ENCODE assay signal across 11 cellular contexts in the genomic region with DNA sequence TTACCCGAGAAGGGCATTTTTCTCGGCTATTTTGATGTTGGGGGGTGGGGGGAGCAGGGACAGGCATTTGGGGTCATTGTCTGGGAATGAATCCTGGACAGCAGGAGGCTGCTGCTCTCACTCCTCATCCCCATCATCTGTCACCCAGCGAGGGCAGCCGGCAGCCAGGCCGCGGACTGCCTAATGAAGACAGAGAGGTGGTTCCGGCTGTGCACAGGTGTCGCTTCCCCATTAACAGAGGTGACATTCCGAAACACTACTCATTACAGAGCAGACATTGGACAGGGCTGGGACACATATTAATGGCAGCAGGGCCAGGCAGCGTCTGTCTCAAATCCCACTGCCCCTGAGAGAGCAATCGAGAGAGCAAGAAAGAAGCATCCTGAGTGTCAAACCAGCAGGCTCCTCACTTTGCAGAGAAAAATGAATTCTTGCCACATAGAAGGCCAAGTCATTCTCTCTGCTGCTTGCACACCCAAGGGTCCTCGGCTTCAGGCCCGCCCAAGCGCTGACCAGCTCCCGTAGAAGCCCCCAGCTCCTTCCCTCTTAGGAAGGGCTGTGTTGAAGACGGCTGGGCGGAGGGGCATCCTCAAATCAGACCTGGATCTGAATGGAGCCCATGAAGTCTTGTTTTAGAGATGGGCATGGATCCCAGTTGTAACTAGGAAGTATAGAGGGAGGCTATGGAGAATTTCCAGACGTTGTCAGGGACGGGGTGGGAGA. TPM values are rescaled to one million over a fixed set of nuclear protein-coding genes. Genes with fewer than 3 reads are reported as not detected.
DNase-seq lines count a peak whose midpoint lies in the region; ATAC-seq and TF ChIP-seq lines count a peak whose summit lies in the region.
"Had no signal": no experiment of that assay in that cellular context is flagged by ENCODE, and none has a peak within 500 bp of the region (broad histone marks: within the 10 kb centered on the region; RNA-seq: fewer than 3 reads in every experiment).

No MANE protein-coding gene starts in this region.

- H3K4ac ChIP-seq in neuronal stem cell (ENCODE audit: low read length), result no peak overlapping the region

- no peak for TF ChIP-seq POLR2A in esophagus squamous epithelium (IDR thresholded peaks at IDR 0.05)

- no peaks in the 10 kb centered on the region for H4K20me1 ChIP-seq in PC-3 (ENCODE audit: low read length)

- no peak overlapping the region for H2BK15ac ChIP-seq in neuronal stem cell (ENCODE audit: low read length)

- peak overlapping the region; percentile 7 for H2AK5ac ChIP-seq in neuronal stem cell (ENCODE audit: low read depth, low read length)

- H3K9ac ChIP-seq in SK-N-MC (ENCODE audit: insufficient read length) (no peak overlapping the region), neuronal stem cell (ENCODE audit: low read depth, low read length, poor library complexity) (no peak overlapping the region), PC-3 (ENCODE audit: low read length) (no peak overlapping the region)

- no peak overlapping the region for H3K14ac ChIP-seq in neuronal stem cell (ENCODE audit: low read length)

- no peaks in the 10 kb centered on the region for H3K79me1 ChIP-seq in neuronal stem cell (ENCODE audit: low read depth, low read length)

- peak overlapping the region in 1 of 8 donors; percentile 26 for H3K27ac Mint-ChIP-seq in CD8-positive, alpha-beta memory T cell

- POLR2A ChIA-PET in CD8-positive, alpha-beta memory T cell (lab: Charles Lee), result interaction anchor here (1.3 kb wide), 2 partner anchors 11 to 55 kb away, joined by 3 to 4 read pairs; no protein-coding TSS in a partner anchor
- POLR2A ChIA-PET in PC-3 (lab: Charles Lee; ENCODE audit: unreplicated experiment), result interaction anchor here (0.6 kb wide), 1 partner anchor 25 kb away, joined by 11 read pairs; no protein-coding TSS in a partner anchor

- H3K4me1 ChIP-seq in CD8-positive, alpha-beta memory T cell (ENCODE audit: insufficient read depth, low read length), result peaks cover 5% of the 10 kb centered on the region
- H3K4me1 ChIP-seq in esophagus squamous epithelium (peaks cover 0 to 11% (median 10%) of the 10 kb centered on the region in 3 donors), neuronal stem cell (ENCODE audit: control insufficient read depth in 2 of 2, insufficient read depth in 1 of 2, low read depth in 1 of 2, low read length in 2 of 2) (peaks cover 0 to 24% of the 10 kb centered on the region in 2 donors), PC-3 (ENCODE audit: insufficient read depth, low read length) (no peaks in the 10 kb centered on the region)

- H3K9me3 ChIP-seq in CD8-positive, alpha-beta memory T cell (ENCODE audit: low read length), result no peaks in the 10 kb centered on the region
- H3K9me3 ChIP-seq in SK-N-MC (ENCODE audit: low read depth, low read length) (no peaks in the 10 kb centered on the region), esophagus squamous epithelium (no peaks in the 10 kb centered on the region), neuronal stem cell (replicated peaks in 1 of 2; ENCODE audit: control insufficient read depth in 2 of 2, insufficient read depth in 1 of 2, low read depth in 1 of 2, low read length in 2 of 2) (no peaks in the 10 kb centered on the region), PC-3 (ENCODE audit: low read length) (no peaks in the 10 kb centered on the region)

- no peak overlapping the region for H3K18ac ChIP-seq in neuronal stem cell (ENCODE audit: low read length)

- H3K4me2 ChIP-seq in neuronal stem cell (ENCODE audit: insufficient read depth, low read length, poor library complexity, severe bottlenecking) (no peak overlapping the region), PC-3 (ENCODE audit: low read length) (no peak overlapping the region)

- H3K4me1 Mint-ChIP-seq in CD8-positive, alpha-beta memory T cell, result peaks cover 11 to 19% (median 14%) of the 10 kb centered on the region in 3 donors

- ATAC-seq in PC-3 (no peak), HG02970 (IDR thresholded peaks at IDR 0.05; ENCODE audit: low FRiP score, unreplicated experiment) (no peak), GM21717 (IDR thresholded peaks at IDR 0.05; ENCODE audit: unreplicated experiment) (no peak), HG03039 (IDR thresholded peaks at IDR 0.05; ENCODE audit: unreplicated experiment) (no peak)

- no peaks in the 10 kb centered on the region for H3K9me3 Mint-ChIP-seq in CD8-positive, alpha-beta memory T cell

- BruUV-seq in PC-3 (replicated peaks; lab: Mats Ljungman, UMichigan), result no TSS peak

- no peak overlapping the region for H2BK5ac ChIP-seq in neuronal stem cell (ENCODE audit: low read length)

- H3K9me2 ChIP-seq in PC-3 (replicated peaks; ENCODE audit: low read length), result no peaks in the 10 kb centered on the region

- no peaks in the 10 kb centered on the region for H3K79me2 ChIP-seq in PC-3 (ENCODE audit: low read length)

- no peak overlapping the region for H3K23ac ChIP-seq in neuronal stem cell (ENCODE audit: low read depth, low read length, poor library complexity)

- no peaks in the 10 kb centered on the region for H3K27me3 ChIP-seq in CD8-positive, alpha-beta memory T cell (ENCODE audit: insufficient read depth, low read length, poor library complexity, severe bottlenecking)
- H3K27me3 ChIP-seq in esophagus squamous epithelium (peaks cover 0 to 57% (median 0%) of the 10 kb centered on the region in 4 donors), neuronal stem cell (ENCODE audit: control insufficient read depth in 3 of 3, insufficient read depth in 3 of 3, low read depth in 1 of 3, low read length in 3 of 3) (peaks cover 0 to 72% (median 0%) of the 10 kb centered on the region in 3 experiments), PC-3 (ENCODE audit: low read length) (peaks cover 43% of the 10 kb centered on the region)

- H4K8ac ChIP-seq in neuronal stem cell (ENCODE audit: low read depth, low read length), result no peak overlapping the region

- intact Hi-C loops in esophagus squamous epithelium (cut with DNase I) (no loop called here), PC-3 (cut with micrococcal nuclease) (no loop called here)

- peaks cover 9 to 13% of the 10 kb centered on the region in 2 donors for H3K27me3 Mint-ChIP-seq in CD8-positive, alpha-beta memory T cell

- WGBS in esophagus squamous epithelium, 2 donors, result 71 to 84% methylated on average over 10 to 16 of the region's 19 CpGs
- WGBS in neuronal stem cell (ENCODE audit: extremely low coverage in 2 of 2, insufficient read length in 2 of 2, insufficient replicate concordance in 1 of 2), 2 donors, result no CpG with 5 or more reads among the region's 19 CpGs

- no peak overlapping the region for H4K91ac ChIP-seq in neuronal stem cell (ENCODE audit: low read depth, low read length, poor library complexity)

- no peak overlapping the region for H2BK12ac ChIP-seq in neuronal stem cell (ENCODE audit: low read length)

- no peaks in the 10 kb centered on the region for H3F3A ChIP-seq in PC-3 (ENCODE audit: low read length, unreplicated experiment)

- H3K36me3 ChIP-seq in CD8-positive, alpha-beta memory T cell (ENCODE audit: insufficient read depth, low read length), result no peaks in the 10 kb centered on the region
- H3K36me3 ChIP-seq in SK-N-MC (ENCODE audit: insufficient read depth, low read length), result no peaks in the 10 kb centered on the region
- no peaks in the 10 kb centered on the region for H3K36me3 ChIP-seq in esophagus squamous epithelium
- no peaks in the 10 kb centered on the region for H3K36me3 ChIP-seq in neuronal stem cell (replicated peaks in 1 of 2; ENCODE audit: control insufficient read depth in 2 of 2, insufficient read depth in 2 of 2, low read length in 2 of 2)
- H3K36me3 ChIP-seq in PC-3 (ENCODE audit: low read depth, low read length), result no peaks in the 10 kb centered on the region

- H3K27ac ChIP-seq in CD8-positive, alpha-beta memory T cell (ENCODE audit: low read depth, low read length), result no peak overlapping the region
- H3K27ac ChIP-seq in SK-N-MC (no peak overlapping the region), esophagus squamous epithelium (no peak overlapping the region), neuronal stem cell (replicated peaks; ENCODE audit: low read length) (no peak overlapping the region), PC-3 (ENCODE audit: low read length) (no peak overlapping the region)

- no peak for DNase-seq in CD8-positive, alpha-beta memory T cell
- no peak for DNase-seq in SK-N-MC (ENCODE audit: low read depth, low spot score)
- no peak for DNase-seq in esophagus squamous epithelium (lab: John Stamatoyannopoulos, UW)
- no peak for DNase-seq in neuronal stem cell (ENCODE audit: low spot score)
- no peak for DNase-seq in PC-3
- DNase-seq: NCI-H748 treated with DMSO at 0.1 percent for 48 hours had no signal

- H3K36me3 Mint-ChIP-seq in CD8-positive, alpha-beta memory T cell, result no peaks in the 10 kb centered on the region

- peak overlapping the region; percentile 52 for H3K4me3 ChIP-seq in CD8-positive, alpha-beta memory T cell (ENCODE audit: low read length)
- H3K4me3 ChIP-seq in SK-N-MC (peak overlapping the region; percentile 78), esophagus squamous epithelium (peak overlapping the region in 3 of 4 donors; percentile 34 to 75 (median 48)), neuronal stem cell (ENCODE audit: low read length in 2 of 2) (no peak overlapping the region), PC-3 (ENCODE audit: low read length) (no peak overlapping the region)

- H2BK120ac ChIP-seq in neuronal stem cell (ENCODE audit: low read depth, low read length), result no peak overlapping the region

- CTCF ChIA-PET in CD8-positive, alpha-beta memory T cell (lab: Charles Lee), result interaction anchor here (0.7 to 3.6 kb wide), 14 partner anchors 11 to 145 kb away, joined by 3 to 34 read pairs (median 6); no protein-coding TSS in a partner anchor
- CTCF ChIA-PET in PC-3 (lab: Charles Lee), result interaction anchor here (0.6 to 1.4 kb wide), 5 partner anchors 11 to 95 kb away, joined by 3 to 6 read pairs (median 4); no protein-coding TSS in a partner anchor

- TF ChIP-seq CTCF in esophagus squamous epithelium (IDR thresholded peaks at IDR 0.05) (no peak), PC-3 (conservative IDR thresholded peaks at IDR 0.05; ENCODE audit: low read depth, low read length) (no peak)

- peak overlapping the region; percentile 88 for H2AFZ ChIP-seq in neuronal stem cell (ENCODE audit: low read length)
- H2AFZ ChIP-seq in PC-3 (ENCODE audit: low read length), result no peak overlapping the region

- H3K4me3 Mint-ChIP-seq in CD8-positive, alpha-beta memory T cell, result peak overlapping the region; percentile 72 to 91 (median 84)

RNA-seq across cellular contexts. Expression of a gene that starts 8.0 kb away (rescaled TPM):
- under 1 TPM in 1 of 2 experiments, not detected in 1; 0.55 TPM for total RNA-seq in CD8-positive, alpha-beta memory T cell
- polyA plus RNA-seq in CD8-positive, alpha-beta memory T cell, result not detected
- total RNA-seq in esophagus squamous epithelium, result 1 to 10 TPM in 3 of 4 donors, not detected in 1; 1.1 to 1.4 (median 1.3) TPM
- 108 TPM for polyA plus RNA-seq in neuronal stem cell (2013, experiment 1 of 2)
- polyA plus RNA-seq in neuronal stem cell (2013, experiment 2 of 2), result 112 TPM
- 4.0 TPM in 1 of 2 replicates, not detected in the other for total RNA-seq in PC-3 (2014; rRNA removed)
- total RNA-seq: dermis blood vessel endothelial cell, lung microvascular endothelial cell had no signal

RNA-seq across cellular contexts. Expression of a gene that starts 25.9 kb away (rescaled TPM):
- under 1 TPM in 1 of 2 experiments, not detected in 1; 0.09 TPM for total RNA-seq in CD8-positive, alpha-beta memory T cell
- polyA plus RNA-seq in CD8-positive, alpha-beta memory T cell, result not detected
- 1 to 10 TPM in 2 of 4 donors, under 1 TPM in 2; 0.29 to 2.3 (median 0.99) TPM for total RNA-seq in esophagus squamous epithelium
- 75.0 TPM for polyA plus RNA-seq in neuronal stem cell (2013, experiment 1 of 2)
- 75.3 TPM for polyA plus RNA-seq in neuronal stem cell (2013, experiment 2 of 2)
- 1.5 and 1.6 TPM in 2 replicates for total RNA-seq in PC-3 (2014; rRNA removed)
- total RNA-seq: dermis blood vessel endothelial cell, lung microvascular endothelial cell had no signal

Comparison
In these comparisons a context has a peak if more than half of its experiments do, and no peak if none do; other contexts are left out.
1. H3K4me3 ChIP-seq: peak in CD8-positive, alpha-beta memory T cell (single experiment), SK-N-MC (single experiment) and esophagus squamous epithelium (3 of 4); none in neuronal stem cell (0 of 2) and PC-3 (single experiment).